1 cellular context compared by ENCODE assay signal in genomic region chr9:120619751-120620655, GRCh38.
TF ChIP-seq lines count a peak whose summit lies in the region.

No MANE protein-coding gene starts in this region.

TF ChIP-seq in K562, 482 proteins besides CTCF, POLR2A, EP300 and RAD21 (continued from another document):
- TF ChIP-seq MAZ (CRISPR knock-in tag; conservative IDR thresholded peaks at IDR 0.05 in 1 of 2, IDR thresholded peaks at IDR 0.05 in 1 of 2) (0 out of 4 replicates have a peak, but pooled peaks of 1 of the 2 experiments have one; percentile 14), NRF1 (conservative IDR thresholded peaks at IDR 0.05 in 1 of 2, IDR thresholded peaks at IDR 0.05 in 1 of 2) (no peak), SOX6 (IDR thresholded peaks at IDR 0.05) (no peak), CBX3 (IDR thresholded peaks at IDR 0.05; ENCODE audit: borderline replicate concordance in 1 of 2, low read length in 2 of 2) (no peak), MIER1 (IDR thresholded peaks at IDR 0.05; ENCODE audit: low read depth) (no peak), C11orf30 (IDR thresholded peaks at IDR 0.05; ENCODE audit: low read depth) (peak; percentile 68), DEAF1 (CRISPR knock-in tag; IDR thresholded peaks at IDR 0.05) (0 out of 2 replicates have a peak, but pooled peaks have one; percentile 38), U2AF1 (optimal IDR thresholded peaks at IDR 0.05; ENCODE audit: low read depth, low read length) (no peak), ARID3A (IDR thresholded peaks at IDR 0.05; ENCODE audit: borderline replicate concordance, low read depth, low read length) (peak; percentile 88), SFPQ (IDR thresholded peaks at IDR 0.05; ENCODE audit: low read depth, low read length) (no peak), RBM34 (IDR thresholded peaks at IDR 0.05; ENCODE audit: borderline replicate concordance, insufficient read depth, low read length) (no peak), NCOR1 (IDR thresholded peaks at IDR 0.05) (no peak), ZNF316 (IDR thresholded peaks at IDR 0.05) (peak; percentile 63), ZNF282 (CRISPR knock-in tag; IDR thresholded peaks at IDR 0.05) (no peak), CREBBP (IDR thresholded peaks at IDR 0.05; ENCODE audit: low read depth, low read length) (no peak), OTX1 (CRISPR knock-in tag; IDR thresholded peaks at IDR 0.05) (no peak), KLF16 (IDR thresholded peaks at IDR 0.05) (0 out of 2 replicates have a peak, but pooled peaks have one; percentile 17), THRAP3 (IDR thresholded peaks at IDR 0.05; ENCODE audit: borderline replicate concordance) (no peak)
